19 cellular contexts compared by ENCODE assay signal in genomic region chr20:46998497-46999190, GRCh38.
DNase-seq lines count a peak whose midpoint lies in the region; ATAC-seq and TF ChIP-seq lines count a peak whose summit lies in the region.
"Had no signal": no experiment of that assay in that cellular context is flagged by ENCODE, and none has a peak within 500 bp of the region (broad histone marks: within the 10 kb centered on the region; RNA-seq: fewer than 3 reads in every experiment).

No MANE protein-coding gene starts in this region.

- peak overlapping the region in 3 of 4 donors; percentile 39 to 62 (median 50) for H3K27ac ChIP-seq in esophagus squamous epithelium
- H3K27ac ChIP-seq: A549, coronary artery, epithelial cell of prostate, neutrophil, right lobe of liver had no signal

- H3K27me3 ChIP-seq in NT2/D1 (ENCODE audit: insufficient read depth, insufficient read length): no peaks in the 10 kb centered on the region
- no peaks in the 10 kb centered on the region for H3K27me3 ChIP-seq in esophagus squamous epithelium
- H3K27me3 ChIP-seq: right lobe of liver had no signal

- intact Hi-C loops in esophagus squamous epithelium (cut with DNase I): no loop called here

- DNase-seq in NCI-H345 (lab: John Stamatoyannopoulos, UW) (peak; percentile 27), NCI-H345 treated with DMSO at 0.1 percent for 48 hours (lab: John Stamatoyannopoulos, UW; ENCODE audit: unreplicated experiment) (no peak), NT2/D1 (ENCODE audit: low read depth, low spot score) (peak; percentile 56), esophagus squamous epithelium (lab: John Stamatoyannopoulos, UW) (no peak), retinal pigment epithelial cell (ENCODE audit: low read depth) (peak; percentile 43), GOT3 (lab: John Stamatoyannopoulos, UW) (no peak), NCI-H2227 treated with DMSO at 0.1 percent for 48 hours (lab: John Stamatoyannopoulos, UW) (no peak)
- DNase-seq: activated naive CD4-positive, alpha-beta T cell treated with anti-CD3 and anti-CD28 coated beads for 36 hours; NCI-H1105; NCI-H446; right lobe of liver; stimulated activated CD4-positive, alpha-beta T cell treated with anti-CD3 and anti-CD28 coated beads, Interleukin-2, amount 100 ng/mL, for 24 hours; T-cell had no signal

- peaks cover 6% of the 10 kb centered on the region for H3K4me1 ChIP-seq in NT2/D1 (ENCODE audit: insufficient read depth, insufficient read length)
- peaks cover 6 to 53% (median 15%) of the 10 kb centered on the region in 3 donors for H3K4me1 ChIP-seq in esophagus squamous epithelium
- H3K4me1 ChIP-seq: A549, right lobe of liver had no signal

- TF ChIP-seq CTCF in esophagus squamous epithelium (IDR thresholded peaks at IDR 0.05) (no peak), retinal pigment epithelial cell (conservative IDR thresholded peaks at IDR 0.05; ENCODE audit: low read depth, low read length) (no peak)

- WGBS in esophagus squamous epithelium, 2 donors: 45 to 50% methylated on average over 5 of the region's 6 CpGs

- no peak for TF ChIP-seq POLR2A in esophagus squamous epithelium (IDR thresholded peaks at IDR 0.05)

- no peak for ATAC-seq in HG02885 (IDR thresholded peaks at IDR 0.05; ENCODE audit: poor library complexity, unreplicated experiment)
- ATAC-seq: A549; activated CD4-positive, CD25-positive, alpha-beta regulatory T cell treated with anti-CD3 and anti-CD28 coated beads, Interleukin-2, amount 50 U/mL, for 24 hours; T-cell had no signal

- H3K36me3 ChIP-seq in NT2/D1 (ENCODE audit: insufficient read depth, insufficient read length, low read length) (no peaks in the 10 kb centered on the region), esophagus squamous epithelium (peaks cover 0 to 29% (median 0%) of the 10 kb centered on the region in 3 donors)
- H3K36me3 ChIP-seq: neutrophil, right lobe of liver had no signal

- H3K4me3 ChIP-seq in NT2/D1 (ENCODE audit: insufficient read length, low read depth) (no peak overlapping the region), esophagus squamous epithelium (no peak overlapping the region), retinal pigment epithelial cell (ENCODE audit: low read length) (no peak overlapping the region)
- H3K4me3 ChIP-seq: A549, coronary artery, right lobe of liver had no signal

- no peak overlapping the region for H3K9ac ChIP-seq in NT2/D1 (ENCODE audit: insufficient read length, low read depth)

- H3K9me3 ChIP-seq in NT2/D1 (ENCODE audit: insufficient read depth, low read length) (no peaks in the 10 kb centered on the region), esophagus squamous epithelium (no peaks in the 10 kb centered on the region)
- H3K9me3 ChIP-seq: A549, neutrophil, right lobe of liver had no signal

Comparison
In these comparisons a context has a peak if more than half of its experiments do, and no peak if none do; other contexts are left out.
1. DNase-seq: peak in NCI-H345 (single experiment), NT2/D1 (single experiment) and retinal pigment epithelial cell (single experiment); none in NCI-H345 treated with DMSO at 0.1 percent for 48 hours (single experiment), esophagus squamous epithelium (single experiment), GOT3 (single experiment) and NCI-H2227 treated with DMSO at 0.1 percent for 48 hours (single experiment).